Comparison of ENCODE assay signal across 20 cellular contexts in the genomic region with DNA sequence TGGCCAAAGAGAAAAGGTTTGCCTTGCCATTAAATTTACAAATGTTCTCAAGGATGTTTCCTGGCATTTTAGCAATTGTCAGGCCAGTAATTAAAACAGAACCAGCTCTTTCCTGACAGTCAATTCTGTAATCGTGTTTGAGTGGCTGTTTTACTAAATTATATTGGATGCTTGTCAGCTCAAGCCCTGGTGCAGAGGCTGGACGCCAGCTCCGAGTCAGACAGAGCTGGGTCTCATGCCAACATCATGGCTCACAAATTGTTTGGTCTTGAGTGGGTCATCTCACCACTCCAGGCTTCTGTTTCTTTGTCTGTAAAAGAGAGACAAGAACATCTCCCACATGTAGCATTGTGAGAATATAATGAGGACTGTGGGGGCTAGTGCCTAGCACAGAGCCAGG.
A peak's percentile ranks its signal among the peaks of the same experiment; 100 is the strongest.
DNase-seq lines count a peak whose midpoint lies in the region; ATAC-seq and TF ChIP-seq lines count a peak whose summit lies in the region.
"Had no signal": no experiment of that assay in that cellular context is flagged by ENCODE, and none has a peak within 500 bp of the region (broad histone marks: within the 10 kb centered on the region; RNA-seq: fewer than 3 reads in every experiment).

No MANE protein-coding gene starts in this region.

- H3K79me1 ChIP-seq in mesendoderm (ENCODE audit: low read length): no peaks in the 10 kb centered on the region

- H3K4me1 ChIP-seq in mesendoderm (ENCODE audit: control insufficient read depth, low read depth, low read length): no peaks in the 10 kb centered on the region
- H3K4me1 ChIP-seq: neural progenitor cell had no signal

- H3K36me3 Mint-ChIP-seq in brain: no peaks in the 10 kb centered on the region
- H3K36me3 Mint-ChIP-seq in activated naive CD4-positive, alpha-beta T cell treated with anti-CD3 and anti-CD28 coated beads for 36 hours (ENCODE audit: low read depth): no peaks in the 10 kb centered on the region
- H3K36me3 Mint-ChIP-seq: activated CD4-positive, alpha-beta memory T cell treated with anti-CD3 and anti-CD28 coated beads for 36 hours; activated naive CD8-positive, alpha-beta T cell treated with anti-CD3 and anti-CD28 coated beads, Interleukin-2, amount 10 ng/mL, durations not matched to agents 7 days and 5 days; neural progenitor cell had no signal

- no peak for TF ChIP-seq CTCF in brain (conservative IDR thresholded peaks at IDR 0.05)

- DNase-seq in AG20443 (ENCODE audit: low spot score): peak; percentile 76
- peak; percentile 53 for DNase-seq in NCI-H1105 treated with DMSO at 0.1 percent for 48 hours (lab: John Stamatoyannopoulos, UW)
- DNase-seq in medulla oblongata (ENCODE audit: extremely low spot score): peak; percentile 56
- DNase-seq in activated naive CD4-positive, alpha-beta T cell treated with anti-CD3 and anti-CD28 coated beads for 36 hours: no peak
- DNase-seq in mesendoderm: no peak
- DNase-seq: activated CD4-positive, alpha-beta memory T cell treated with anti-CD3 and anti-CD28 coated beads for 36 hours; activated naive CD8-positive, alpha-beta T cell treated with anti-CD3 and anti-CD28 coated beads, Interleukin-2, amount 10 ng/mL, durations not matched to agents 7 days and 5 days; activated T-cell treated with anti-CD3 and anti-CD28 coated beads, Interleukin-2, amount 50 U/mL, for 24 hours; GF-D8; immature natural killer cell; NCI-H2107; NCI-H526 treated with DMSO at 0.1 percent for 48 hours; PC-9; right cardiac atrium had no signal

- H3K4ac ChIP-seq in mesendoderm (ENCODE audit: low read depth, low read length): no peak overlapping the region

- H3K27me3 Mint-ChIP-seq in brain: no peaks in the 10 kb centered on the region
- peaks cover 6% of the 10 kb centered on the region for H3K27me3 Mint-ChIP-seq in activated naive CD4-positive, alpha-beta T cell treated with anti-CD3 and anti-CD28 coated beads for 36 hours (ENCODE audit: low read depth)

- H2BK120ac ChIP-seq in mesendoderm (ENCODE audit: low read depth, low read length): no peak overlapping the region

- no peak overlapping the region for H3K4me3 ChIP-seq in mesendoderm (ENCODE audit: low read length)
- H3K4me3 ChIP-seq: neural progenitor cell, PC-9 had no signal

- no peaks in the 10 kb centered on the region for H3K27me3 ChIP-seq in mesendoderm (ENCODE audit: insufficient read depth, low read length, poor library complexity)
- H3K27me3 ChIP-seq: neural progenitor cell had no signal

- H3K4me2 ChIP-seq in mesendoderm (ENCODE audit: low read length): no peak overlapping the region
- H3K4me2 ChIP-seq: neural progenitor cell, PC-9 had no signal

- H4K8ac ChIP-seq in mesendoderm (ENCODE audit: low read depth, low read length): no peak overlapping the region

- H3K9ac ChIP-seq in mesendoderm (ENCODE audit: low read length): no peak overlapping the region
- H3K9ac ChIP-seq: neural progenitor cell had no signal

- H3K27ac Mint-ChIP-seq in brain: peak overlapping the region; percentile 37 to 92 (median 74)
- no peak overlapping the region for H3K27ac Mint-ChIP-seq in activated naive CD4-positive, alpha-beta T cell treated with anti-CD3 and anti-CD28 coated beads for 36 hours
- H3K27ac Mint-ChIP-seq: activated CD4-positive, alpha-beta memory T cell treated with anti-CD3 and anti-CD28 coated beads for 36 hours; activated naive CD8-positive, alpha-beta T cell treated with anti-CD3 and anti-CD28 coated beads, Interleukin-2, amount 10 ng/mL, durations not matched to agents 7 days and 5 days; activated T-cell treated with anti-CD3 and anti-CD28 coated beads, Interleukin-2, amount 50 U/mL, for 24 hours; neural progenitor cell had no signal

- peaks cover 0 to 11% (median 3%) of the 10 kb centered on the region in 5 experiments for H3K9me3 Mint-ChIP-seq in brain
- peaks cover 5% of the 10 kb centered on the region for H3K9me3 Mint-ChIP-seq in activated naive CD4-positive, alpha-beta T cell treated with anti-CD3 and anti-CD28 coated beads for 36 hours
- H3K9me3 Mint-ChIP-seq: activated naive CD8-positive, alpha-beta T cell treated with anti-CD3 and anti-CD28 coated beads, Interleukin-2, amount 10 ng/mL, durations not matched to agents 7 days and 5 days had no signal

- no peak overlapping the region for H3K18ac ChIP-seq in mesendoderm (ENCODE audit: low read length)

- H2AK5ac ChIP-seq in mesendoderm (ENCODE audit: low read length): no peak overlapping the region

- H3K36me3 ChIP-seq in mesendoderm (ENCODE audit: control insufficient read depth, insufficient read depth, low read length): no peaks in the 10 kb centered on the region
- H3K36me3 ChIP-seq: neural progenitor cell had no signal

- ATAC-seq in HG02798 (IDR thresholded peaks at IDR 0.05; ENCODE audit: poor library complexity, unreplicated experiment) (no peak), GM18511 (IDR thresholded peaks at IDR 0.05; ENCODE audit: unreplicated experiment) (no peak)
- ATAC-seq: HCT116, HepG2, right cardiac atrium had no signal

- H3K4me3 Mint-ChIP-seq in brain: peak overlapping the region in 1 of 5 experiments; percentile 44
- H3K4me3 Mint-ChIP-seq in activated naive CD4-positive, alpha-beta T cell treated with anti-CD3 and anti-CD28 coated beads for 36 hours: no peak overlapping the region
- H3K4me3 Mint-ChIP-seq: activated CD4-positive, alpha-beta memory T cell treated with anti-CD3 and anti-CD28 coated beads for 36 hours; activated naive CD8-positive, alpha-beta T cell treated with anti-CD3 and anti-CD28 coated beads, Interleukin-2, amount 10 ng/mL, durations not matched to agents 7 days and 5 days; activated T-cell treated with anti-CD3 and anti-CD28 coated beads, Interleukin-2, amount 50 U/mL, for 24 hours; immature natural killer cell; neural progenitor cell had no signal

- no CpG with 5 or more reads among the region's 3 CpGs for WGBS in mesendoderm (ENCODE audit: extremely low coverage, insufficient coverage, low lambda C conversion rate)

- H2BK5ac ChIP-seq in mesendoderm (ENCODE audit: low read length): no peak overlapping the region

- CTCF ChIA-PET in activated naive CD4-positive, alpha-beta T cell treated with anti-CD3 and anti-CD28 coated beads for 36 hours (lab: Charles Lee): no interaction called here

- no peak overlapping the region for H3K23ac ChIP-seq in mesendoderm (ENCODE audit: low read length)

- no peak overlapping the region for H4K5ac ChIP-seq in mesendoderm (ENCODE audit: low read length)

- peaks cover 62% of the 10 kb centered on the region for H3K4me1 Mint-ChIP-seq in brain
- no peaks in the 10 kb centered on the region for H3K4me1 Mint-ChIP-seq in activated naive CD4-positive, alpha-beta T cell treated with anti-CD3 and anti-CD28 coated beads for 36 hours (ENCODE audit: low read depth)
- H3K4me1 Mint-ChIP-seq: activated naive CD8-positive, alpha-beta T cell treated with anti-CD3 and anti-CD28 coated beads, Interleukin-2, amount 10 ng/mL, durations not matched to agents 7 days and 5 days had no signal

- intact Hi-C loops in activated naive CD4-positive, alpha-beta T cell treated with anti-CD3 and anti-CD28 coated beads for 36 hours (cut with micrococcal nuclease): no loop called here

- H2BK15ac ChIP-seq in mesendoderm (replicated peaks; ENCODE audit: low read depth): no peak overlapping the region

- H3K79me2 ChIP-seq in mesendoderm (ENCODE audit: control insufficient read depth, insufficient read depth, low read length): no peaks in the 10 kb centered on the region

- H3K27ac ChIP-seq in mesendoderm (ENCODE audit: low read depth, low read length): no peak overlapping the region
- H3K27ac ChIP-seq: neural progenitor cell, PC-9 had no signal

- no peak overlapping the region for H3K56ac ChIP-seq in mesendoderm (ENCODE audit: low read length)

Comparison
In these comparisons a context has a peak if more than half of its experiments do, and no peak if none do; other contexts are left out.
1. DNase-seq: peak in AG20443 (single experiment), NCI-H1105 treated with DMSO at 0.1 percent for 48 hours (single experiment) and medulla oblongata (single experiment); none in activated naive CD4-positive, alpha-beta T cell treated with anti-CD3 and anti-CD28 coated beads for 36 hours (single experiment) and mesendoderm (single experiment).